Comparison of ENCODE assay signal across 8 cellular contexts in the genomic region with DNA sequence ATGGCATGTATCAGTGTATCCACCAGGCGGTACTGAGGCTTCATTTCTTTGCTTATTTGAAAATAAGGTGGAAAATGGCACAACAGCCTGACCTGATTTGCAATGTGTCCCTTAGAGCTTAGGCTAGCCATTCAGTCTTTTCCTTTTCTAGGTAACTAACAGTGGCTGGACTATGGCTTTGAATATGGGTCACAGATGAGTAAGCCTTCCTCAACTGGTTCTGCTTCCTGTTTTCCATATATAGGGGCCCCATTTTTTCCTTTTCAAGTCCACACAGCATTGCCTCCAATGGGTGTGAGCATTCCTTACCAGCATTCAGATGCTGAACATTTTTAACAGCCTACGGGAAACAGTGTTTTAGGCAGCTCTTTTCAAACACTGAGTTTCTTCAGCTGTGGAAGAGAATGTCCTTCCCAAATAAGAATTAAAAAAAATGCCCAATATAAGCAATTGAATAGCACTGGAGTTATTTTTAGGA. TPM values are rescaled to one million over a fixed set of nuclear protein-coding genes. Genes with fewer than 3 reads are reported as not detected.
A peak's percentile ranks its signal among the peaks of the same experiment; 100 is the strongest.
DNase-seq lines count a peak whose midpoint lies in the region; ATAC-seq and TF ChIP-seq lines count a peak whose summit lies in the region.

No MANE protein-coding gene starts in this region.

- DNase-seq in AG09319 (ENCODE audit: extremely low read depth, low read depth) = no peak
- peak; percentile 67 for DNase-seq in MV-4-11 (lab: John Stamatoyannopoulos, UW)
- DNase-seq in mesothelial cell of epicardium (ENCODE audit: low spot score in 2 of 2, unreplicated experiment in 2 of 2) = no peak
- no peak for DNase-seq in CD8-positive, alpha-beta T cell
- DNase-seq in HuH-7.5 (ENCODE audit: low spot score) = no peak

- no peaks in the 10 kb centered on the region for H3K9me3 ChIP-seq in duodenal mucosa (ENCODE audit: control insufficient read depth in 1 of 2, low read length in 2 of 2)
- H3K9me3 ChIP-seq in CD8-positive, alpha-beta T cell (ENCODE audit: low read length) = no peaks in the 10 kb centered on the region

- H3K36me3 Mint-ChIP-seq in mesothelial cell of epicardium = no peaks in the 10 kb centered on the region
- H3K36me3 Mint-ChIP-seq in CD8-positive, alpha-beta T cell = peaks cover 6% of the 10 kb centered on the region

- no peak overlapping the region for H3K4me3 Mint-ChIP-seq in mesothelial cell of epicardium
- no peak overlapping the region for H3K4me3 Mint-ChIP-seq in CD8-positive, alpha-beta T cell

- peak overlapping the region in 1 of 2 donors; percentile 5 for H3K4me3 ChIP-seq in duodenal mucosa (ENCODE audit: low read depth in 1 of 2, low read length in 2 of 2)
- H3K4me3 ChIP-seq in CD8-positive, alpha-beta T cell (ENCODE audit: low read depth, low read length) = no peak overlapping the region

- H3K4me1 Mint-ChIP-seq in mesothelial cell of epicardium = peaks cover 41% of the 10 kb centered on the region
- peaks cover 23% of the 10 kb centered on the region for H3K4me1 Mint-ChIP-seq in CD8-positive, alpha-beta T cell (ENCODE audit: low read depth)

- TF ChIP-seq CTCF in AG09319 (IDR thresholded peaks at IDR 0.05; ENCODE audit: low read depth, low read length) (peak; percentile 26), mesothelial cell of epicardium (IDR thresholded peaks at IDR 0.05; ENCODE audit: unreplicated experiment) (no peak)
- no peak for TF ChIP-seq CTCF in CD8-positive, alpha-beta T cell (IDR thresholded peaks at IDR 0.05)

- intact Hi-C loops in CD8-positive, alpha-beta T cell (cut with DNase I, micrococcal nuclease) = no loop called here

- H3K36me3 ChIP-seq in duodenal mucosa (ENCODE audit: control insufficient read depth in 1 of 2, insufficient read depth in 2 of 2, low read length in 2 of 2) = no peaks in the 10 kb centered on the region
- no peaks in the 10 kb centered on the region for H3K36me3 ChIP-seq in CD8-positive, alpha-beta T cell (ENCODE audit: insufficient read depth, low read length)

- peaks cover 9% of the 10 kb centered on the region for H3K9me3 Mint-ChIP-seq in mesothelial cell of epicardium
- no peaks in the 10 kb centered on the region for H3K9me3 Mint-ChIP-seq in CD8-positive, alpha-beta T cell

- H3K27me3 Mint-ChIP-seq in mesothelial cell of epicardium (ENCODE audit: low read depth) = no peaks in the 10 kb centered on the region
- H3K27me3 Mint-ChIP-seq in CD8-positive, alpha-beta T cell (ENCODE audit: low read depth) = no peaks in the 10 kb centered on the region

- H3K9ac ChIP-seq in duodenal mucosa (ENCODE audit: low read depth in 1 of 2, low read length in 2 of 2) = no peak overlapping the region

- peak overlapping the region; percentile 87 for H3K27ac Mint-ChIP-seq in mesothelial cell of epicardium
- no peak overlapping the region for H3K27ac Mint-ChIP-seq in CD8-positive, alpha-beta T cell

- ATAC-seq in HG03097 (IDR thresholded peaks at IDR 0.05; ENCODE audit: low FRiP score, unreplicated experiment) (no peak), GM21529 (IDR thresholded peaks at IDR 0.05; ENCODE audit: unreplicated experiment) (no peak)
- ATAC-seq in CD8-positive, alpha-beta T cell = no peak

- no peaks in the 10 kb centered on the region for H3K27me3 ChIP-seq in duodenal mucosa (ENCODE audit: control insufficient read depth in 1 of 2, insufficient read depth in 2 of 2, low read length in 2 of 2)
- H3K27me3 ChIP-seq in CD8-positive, alpha-beta T cell (ENCODE audit: insufficient read depth, low read length) = no peaks in the 10 kb centered on the region

- POLR2A ChIA-PET in CD8-positive, alpha-beta T cell (lab: Charles Lee) = interaction anchor here (0.7 kb wide), 1 partner anchor 387 kb away, joined by 3 read pairs; no protein-coding TSS in a partner anchor

- H3K27ac ChIP-seq in duodenal mucosa (ENCODE audit: low read depth, low read length) = peak overlapping the region; percentile 64
- no peak overlapping the region for H3K27ac ChIP-seq in CD8-positive, alpha-beta T cell (ENCODE audit: low read depth, low read length)

- CTCF ChIA-PET in CD8-positive, alpha-beta T cell (lab: Charles Lee) = interaction anchor here (1.0 kb wide), 1 partner anchor 47 kb away, joined by 5 read pairs; no protein-coding TSS in a partner anchor

- peaks cover 19 to 22% of the 10 kb centered on the region in 2 donors for H3K4me1 ChIP-seq in duodenal mucosa (ENCODE audit: control insufficient read depth in 1 of 2, insufficient read depth in 2 of 2, low read length in 2 of 2)
- peaks cover 11% of the 10 kb centered on the region for H3K4me1 ChIP-seq in CD8-positive, alpha-beta T cell (ENCODE audit: insufficient read depth, low read length)

RNA-seq across cellular contexts. Expression of gene ITGB1, which starts 3.9 kb away (rescaled TPM):
- 294 to 307 TPM (median 307 TPM) in 3 replicates for total RNA-seq in mesothelial cell of epicardium
- total RNA-seq in CD8-positive, alpha-beta T cell = 10 to 100 TPM; 34.2 to 34.5 TPM
